ENCODE assay signal across 14 cellular contexts in genomic region chr17:9468532-9468931, GRCh38.
"Had no signal": no experiment of that assay in that cellular context is flagged by ENCODE, and none has a peak within 500 bp of the region (broad histone marks: within the 10 kb centered on the region; RNA-seq: fewer than 3 reads in every experiment).

No MANE protein-coding gene starts in this region.

- H3K36me3 Mint-ChIP-seq: activated CD4-positive, alpha-beta memory T cell treated with anti-CD3 and anti-CD28 coated beads for 36 hours had no signal

- FAIRE-seq: bronchial epithelial cell, endometrium had no signal

- H3K4me3 Mint-ChIP-seq: activated CD4-positive, alpha-beta memory T cell treated with anti-CD3 and anti-CD28 coated beads for 36 hours; activated T-cell treated with anti-CD3 and anti-CD28 coated beads, Interleukin-2, amount 50 U/mL, for 4 hours had no signal

- DNase-seq: activated CD4-positive, alpha-beta memory T cell treated with anti-CD3 and anti-CD28 coated beads for 36 hours; activated CD4-positive, CD25-positive, alpha-beta regulatory T cell treated with anti-CD3 and anti-CD28 coated beads, Interleukin-2, amount 50 U/mL, for 72 hours; activated effector memory CD4-positive, alpha-beta T cell treated with anti-CD3 and anti-CD28 coated beads, Interleukin-2, amount 50 U/mL, for 16 hours; activated naive CD8-positive, alpha-beta T cell treated with anti-CD3 and anti-CD28 coated beads, Interleukin-2, amount 10 ng/mL, durations not matched to agents 7 days and 5 days; activated T-cell treated with anti-CD3 and anti-CD28 coated beads, Interleukin-2, amount 50 U/mL, for 4 hours; aorta; dorsolateral prefrontal cortex; left colon; mammary epithelial cell; retina; tibial artery had no signal

- H3K27me3 Mint-ChIP-seq: activated CD4-positive, alpha-beta memory T cell treated with anti-CD3 and anti-CD28 coated beads for 36 hours; activated naive CD8-positive, alpha-beta T cell treated with anti-CD3 and anti-CD28 coated beads, Interleukin-2, amount 10 ng/mL, durations not matched to agents 7 days and 5 days had no signal

- ATAC-seq: activated T-cell treated with anti-CD3 and anti-CD28 coated beads, Interleukin-2, amount 50 U/mL, for 4 hours; esophagus mucosa; left colon had no signal

- H3K9me3 Mint-ChIP-seq: activated CD4-positive, alpha-beta memory T cell treated with anti-CD3 and anti-CD28 coated beads for 36 hours; activated T-cell treated with anti-CD3 and anti-CD28 coated beads, Interleukin-2, amount 50 U/mL, for 4 hours had no signal
